2 cellular contexts compared by ENCODE assay signal in the genomic region with DNA sequence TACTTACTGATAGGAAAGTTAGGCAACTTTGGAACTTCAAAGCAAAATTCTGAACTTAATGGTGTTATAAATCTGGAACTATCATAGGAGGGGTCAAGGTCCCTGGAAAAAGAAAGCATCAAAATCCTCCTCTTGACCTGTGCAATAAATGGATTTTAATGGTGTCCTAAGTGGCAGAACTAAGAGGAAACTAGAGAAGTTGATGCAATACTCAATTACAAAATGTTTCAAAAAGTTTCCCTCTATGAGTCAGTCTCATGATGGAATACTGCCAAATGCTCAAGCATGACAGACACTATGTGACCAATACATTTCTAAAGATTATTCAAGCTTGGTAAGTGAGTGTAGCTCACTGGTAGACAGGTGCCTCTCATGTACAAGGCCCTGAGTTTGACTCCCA.
TF ChIP-seq lines count a peak whose summit lies in the region.

No MANE protein-coding gene starts in this region.

TF ChIP-seq in SK-N-SH treated with all-trans-retinoic acid at 6 μM for 48 hours, 23 proteins besides CTCF, POLR2A, EP300 and RAD21 (continued from another document):
- TF ChIP-seq, protein P1, sequence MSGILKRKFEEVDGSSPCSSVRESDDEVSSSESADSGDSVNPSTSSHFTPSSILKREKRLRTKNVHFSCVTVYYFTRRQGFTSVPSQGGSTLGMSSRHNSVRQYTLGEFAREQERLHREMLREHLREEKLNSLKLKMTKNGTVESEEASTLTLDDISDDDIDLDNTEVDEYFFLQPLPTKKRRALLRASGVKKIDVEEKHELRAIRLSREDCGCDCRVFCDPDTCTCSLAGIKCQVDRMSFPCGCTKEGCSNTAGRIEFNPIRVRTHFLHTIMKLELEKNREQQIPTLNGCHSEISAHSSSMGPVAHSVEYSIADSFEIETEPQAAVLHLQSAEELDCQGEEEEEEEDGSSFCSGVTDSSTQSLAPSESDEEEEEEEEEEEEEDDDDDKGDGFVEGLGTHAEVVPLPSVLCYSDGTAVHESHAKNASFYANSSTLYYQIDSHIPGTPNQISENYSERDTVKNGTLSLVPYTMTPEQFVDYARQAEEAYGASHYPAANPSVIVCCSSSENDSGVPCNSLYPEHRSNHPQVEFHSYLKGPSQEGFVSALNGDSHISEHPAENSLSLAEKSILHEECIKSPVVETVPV (CRISPR knock-in tag; IDR thresholded peaks at IDR 0.05): no peak
- TF ChIP-seq ZC3H10 (CRISPR knock-in tag; IDR thresholded peaks at IDR 0.05) (no peak), ISL1 (CRISPR knock-in tag; IDR thresholded peaks at IDR 0.05) (peak; percentile 61), SNAI2 (CRISPR knock-in tag; IDR thresholded peaks at IDR 0.05) (no peak)

TF ChIP-seq in GM23338, 12 proteins besides CTCF, POLR2A, EP300 and RAD21 (continued from another document):
- TF ChIP-seq ZNF462 (CRISPR knock-in tag; IDR thresholded peaks at IDR 0.05) (no peak), ZNF114 (CRISPR knock-in tag; IDR thresholded peaks at IDR 0.05) (no peak), ZNF331 (CRISPR knock-in tag; IDR thresholded peaks at IDR 0.05; ENCODE audit: low read depth) (no peak), EZH2 (IDR thresholded peaks at IDR 0.05; ENCODE audit: low read depth, unreplicated experiment) (no peak), REST (IDR thresholded peaks at IDR 0.05; ENCODE audit: unreplicated experiment) (no peak), NANOG (IDR thresholded peaks at IDR 0.05; ENCODE audit: borderline replicate concordance) (no peak), ETS1 (IDR thresholded peaks at IDR 0.05) (no peak), EZH2phosphoT487 (IDR thresholded peaks at IDR 0.05; ENCODE audit: unreplicated experiment) (no peak), STAT1 (IDR thresholded peaks at IDR 0.05; ENCODE audit: unreplicated experiment) (no peak), POLR2AphosphoS5 (IDR thresholded peaks at IDR 0.05; ENCODE audit: low read depth) (no peak), JUNB (IDR thresholded peaks at IDR 0.05; ENCODE audit: unreplicated experiment) (no peak)
